In the genomic region with DNA sequence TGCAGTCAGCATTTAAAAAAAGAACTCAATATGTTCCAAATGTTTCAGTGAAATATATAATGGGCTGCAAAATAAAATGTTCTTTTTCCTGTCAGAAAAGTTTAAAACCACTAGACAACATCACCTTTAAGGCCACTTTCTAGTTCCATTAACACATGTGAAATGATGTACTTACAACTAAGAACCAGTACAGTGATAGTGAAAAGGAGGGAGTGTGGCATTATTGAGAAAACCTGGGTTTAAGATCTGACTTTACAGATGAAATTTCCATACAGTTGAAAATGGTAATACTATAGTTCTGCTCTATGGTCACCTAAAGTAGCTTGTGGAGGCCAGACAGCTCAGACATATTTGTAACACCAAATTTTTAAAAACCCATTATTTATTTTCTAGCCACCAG, we compare ENCODE assay signal across 11 cellular contexts.
"Had no signal": no experiment of that assay in that cellular context is flagged by ENCODE, and none has a peak within 500 bp of the region (broad histone marks: within the 10 kb centered on the region; RNA-seq: fewer than 3 reads in every experiment).

No MANE protein-coding gene starts in this region.

- H3K4me1 ChIP-seq: parathyroid adenoma had no signal

- H3K9me3 Mint-ChIP-seq: activated naive CD4-positive, alpha-beta T cell treated with anti-CD3 and anti-CD28 coated beads, Interleukin-2, amount 50 U/mL, for 24 hours; dendritic cell treated with granulocyte-macrophage colony-stimulating factor and Interleukin-4, amounts not matched to agents 40 ng/mL and 50 ng/mL, for 4 days; endodermal cell; type B pancreatic cell had no signal

- DNase-seq: activated CD4-positive, alpha-beta T cell treated with anti-CD3 and anti-CD28 coated beads for 1 hour; cerebellar nuclear complex; endodermal cell; erythroblast; kidney glomerular epithelial cell; mesendoderm; retina had no signal

- H3K4me3 Mint-ChIP-seq: activated naive CD4-positive, alpha-beta T cell treated with anti-CD3 and anti-CD28 coated beads, Interleukin-2, amount 50 U/mL, for 24 hours; dendritic cell treated with granulocyte-macrophage colony-stimulating factor and Interleukin-4, amounts not matched to agents 40 ng/mL and 50 ng/mL, for 4 days; endodermal cell; type B pancreatic cell had no signal

- H3K27ac Mint-ChIP-seq: activated naive CD4-positive, alpha-beta T cell treated with anti-CD3 and anti-CD28 coated beads, Interleukin-2, amount 50 U/mL, for 24 hours; dendritic cell treated with granulocyte-macrophage colony-stimulating factor and Interleukin-4, amounts not matched to agents 40 ng/mL and 50 ng/mL, for 4 days; type B pancreatic cell had no signal

- H3K27me3 Mint-ChIP-seq: activated naive CD4-positive, alpha-beta T cell treated with anti-CD3 and anti-CD28 coated beads, Interleukin-2, amount 50 U/mL, for 24 hours; dendritic cell treated with granulocyte-macrophage colony-stimulating factor and Interleukin-4, amounts not matched to agents 40 ng/mL and 50 ng/mL, for 4 days; type B pancreatic cell had no signal

- H2AFZ ChIP-seq: parathyroid adenoma had no signal

- H3K27ac ChIP-seq: parathyroid adenoma had no signal

- H3K9ac ChIP-seq: parathyroid adenoma had no signal
